In genomic region chr14:88791252-88791621, GRCh38 we compare ENCODE assay signal across 9 cellular contexts. TPM values are rescaled to one million over a fixed set of nuclear protein-coding genes. Genes with fewer than 3 reads are reported as not detected.
DNase-seq lines count a peak whose midpoint lies in the region; ATAC-seq and TF ChIP-seq lines count a peak whose summit lies in the region.
"Had no signal": no experiment of that assay in that cellular context is flagged by ENCODE, and none has a peak within 500 bp of the region (broad histone marks: within the 10 kb centered on the region; RNA-seq: fewer than 3 reads in every experiment).

No MANE protein-coding gene starts in this region.

- peak overlapping the region; percentile 87 for H3K4me3 ChIP-seq in SU-DHL-6 (ENCODE audit: insufficient read depth, low read length, poor library complexity, severe bottlenecking)

- peaks cover 22% of the 10 kb centered on the region for H3F3A ChIP-seq in SU-DHL-6 (ENCODE audit: insufficient read depth)

- no peaks in the 10 kb centered on the region for H3K9me3 ChIP-seq in SU-DHL-6 (ENCODE audit: insufficient read depth, low read length)

- no peak for TF ChIP-seq CTCF in SU-DHL-6 (IDR thresholded peaks at IDR 0.05; ENCODE audit: insufficient read depth, low read length, poor library complexity, severe bottlenecking)
- no peak for TF ChIP-seq CTCF in glutamatergic neuron (IDR thresholded peaks at IDR 0.05; ENCODE audit: partially characterized antibody, unreplicated experiment)
- no peak for TF ChIP-seq CTCF in CD14-positive monocyte (IDR thresholded peaks at IDR 0.05)

- H3K4me3 Mint-ChIP-seq in activated T-cell treated with anti-CD3 and anti-CD28 coated beads, Interleukin-2, amount 50 U/mL, for 72 hours, result peak overlapping the region; percentile 89 to 92
- H3K4me3 Mint-ChIP-seq in glutamatergic neuron (ENCODE audit: unreplicated experiment), result peak overlapping the region; percentile 19
- peak overlapping the region; percentile 48 to 90 for H3K4me3 Mint-ChIP-seq in stimulated activated naive B cell treated with anti-CD40 and anti-IgM and Interleukin-4, amounts not matched to agents 10 μg/mL and 1 μg/mL and 100 μg/mL, for 72 hours
- H3K4me3 Mint-ChIP-seq in CD14-positive monocyte, result peak overlapping the region in 1 of 2 donors; percentile 86

- peaks cover 2 to 4% of the 10 kb centered on the region in 2 donors for H3K9me3 Mint-ChIP-seq in activated T-cell treated with anti-CD3 and anti-CD28 coated beads, Interleukin-2, amount 50 U/mL, for 72 hours
- peaks cover 5% of the 10 kb centered on the region for H3K9me3 Mint-ChIP-seq in glutamatergic neuron (ENCODE audit: unreplicated experiment)
- peaks cover 5 to 7% of the 10 kb centered on the region in 2 donors for H3K9me3 Mint-ChIP-seq in stimulated activated naive B cell treated with anti-CD40 and anti-IgM and Interleukin-4, amounts not matched to agents 10 μg/mL and 1 μg/mL and 100 μg/mL, for 72 hours
- peaks cover 3 to 18% (median 9%) of the 10 kb centered on the region in 7 donors for H3K9me3 Mint-ChIP-seq in CD14-positive monocyte

- intact Hi-C loops in CD14-positive monocyte (cut with micrococcal nuclease), result no loop called here

- H3K9ac ChIP-seq in SU-DHL-6 (ENCODE audit: low read length), result peak overlapping the region; percentile 75; the same call in 1 of the 2 replicates

- peaks cover 4 to 5% of the 10 kb centered on the region in 2 donors for H3K36me3 Mint-ChIP-seq in activated T-cell treated with anti-CD3 and anti-CD28 coated beads, Interleukin-2, amount 50 U/mL, for 72 hours (ENCODE audit: insufficient read depth in 2 of 2)
- no peaks in the 10 kb centered on the region for H3K36me3 Mint-ChIP-seq in glutamatergic neuron (ENCODE audit: unreplicated experiment)
- peaks cover 6 to 7% of the 10 kb centered on the region in 2 donors for H3K36me3 Mint-ChIP-seq in stimulated activated naive B cell treated with anti-CD40 and anti-IgM and Interleukin-4, amounts not matched to agents 10 μg/mL and 1 μg/mL and 100 μg/mL, for 72 hours
- H3K36me3 Mint-ChIP-seq in CD14-positive monocyte, result no peaks in the 10 kb centered on the region

- peaks cover 29% of the 10 kb centered on the region for H3K4me1 Mint-ChIP-seq in activated T-cell treated with anti-CD3 and anti-CD28 coated beads, Interleukin-2, amount 50 U/mL, for 72 hours (ENCODE audit: low read depth)
- H3K4me1 Mint-ChIP-seq in glutamatergic neuron (ENCODE audit: low read depth, unreplicated experiment) (no peaks in the 10 kb centered on the region), CD14-positive monocyte (peaks cover 13% of the 10 kb centered on the region)
- peaks cover 13 to 25% of the 10 kb centered on the region in 2 donors for H3K4me1 Mint-ChIP-seq in stimulated activated naive B cell treated with anti-CD40 and anti-IgM and Interleukin-4, amounts not matched to agents 10 μg/mL and 1 μg/mL and 100 μg/mL, for 72 hours

- H3K9me2 ChIP-seq in SU-DHL-6 (replicated peaks; ENCODE audit: insufficient read depth, low read length), result no peaks in the 10 kb centered on the region

- no peak overlapping the region for H2AFZ ChIP-seq in SU-DHL-6 (ENCODE audit: low read depth, low read length, severe bottlenecking)

- H4K20me1 ChIP-seq in SU-DHL-6 (ENCODE audit: low read depth, low read length), result no peaks in the 10 kb centered on the region

- peak overlapping the region; percentile 89 for H3K27ac Mint-ChIP-seq in activated T-cell treated with anti-CD3 and anti-CD28 coated beads, Interleukin-2, amount 50 U/mL, for 72 hours
- H3K27ac Mint-ChIP-seq in glutamatergic neuron (ENCODE audit: unreplicated experiment), result no peak overlapping the region
- no peak overlapping the region for H3K27ac Mint-ChIP-seq in stimulated activated naive B cell treated with anti-CD40 and anti-IgM and Interleukin-4, amounts not matched to agents 10 μg/mL and 1 μg/mL and 100 μg/mL, for 72 hours
- no peak overlapping the region for H3K27ac Mint-ChIP-seq in CD14-positive monocyte

- H3K27me3 Mint-ChIP-seq in activated T-cell treated with anti-CD3 and anti-CD28 coated beads, Interleukin-2, amount 50 U/mL, for 72 hours (ENCODE audit: low read depth), result no peaks in the 10 kb centered on the region
- H3K27me3 Mint-ChIP-seq in glutamatergic neuron (ENCODE audit: unreplicated experiment), result peaks cover 8% of the 10 kb centered on the region
- H3K27me3 Mint-ChIP-seq in stimulated activated naive B cell treated with anti-CD40 and anti-IgM and Interleukin-4, amounts not matched to agents 10 μg/mL and 1 μg/mL and 100 μg/mL, for 72 hours, result peaks cover 0 to 8% of the 10 kb centered on the region in 2 donors
- peaks cover 39 to 62% (median 51%) of the 10 kb centered on the region in 3 donors for H3K27me3 Mint-ChIP-seq in CD14-positive monocyte (ENCODE audit: low read depth in 3 of 3)

- H3K4me2 ChIP-seq in SU-DHL-6 (ENCODE audit: low read depth, low read length, poor library complexity, severe bottlenecking), result peak overlapping the region; percentile 85

- no peaks in the 10 kb centered on the region for H3K36me3 ChIP-seq in SU-DHL-6 (ENCODE audit: low read length)

- DNase-seq in activated T-cell treated with anti-CD3 and anti-CD28 coated beads, Interleukin-2, amount 50 U/mL, for 72 hours, result no peak
- no peak for DNase-seq in activated T-cell treated with anti-CD3 and anti-CD28 coated beads, Interleukin-2, amount 50 U/mL, for 1 hour
- DNase-seq in glutamatergic neuron (no peak), CD14-positive monocyte (ENCODE audit: low spot score) (no peak), EL (no peak), NCI-H446 treated with DMSO at 0.1 percent for 48 hours (lab: John Stamatoyannopoulos, UW) (no peak)
- no peak for DNase-seq in stimulated activated naive B cell treated with anti-CD40 and anti-IgM and Interleukin-4, amounts not matched to agents 10 μg/mL and 1 μg/mL and 100 μg/mL, for 72 hours
- DNase-seq: activated CD4-positive, alpha-beta T cell treated with anti-CD3 and anti-CD28 coated beads, Interleukin-2, amount 50 U/mL, for 1 hour had no signal

- no peaks in the 10 kb centered on the region for H3K79me2 ChIP-seq in SU-DHL-6 (ENCODE audit: insufficient read depth, low read length)

- H3K27ac ChIP-seq in SU-DHL-6 (ENCODE audit: low read depth, low read length), result no peak overlapping the region

- no peaks in the 10 kb centered on the region; the same call in 1 of the 2 replicates for H3K27me3 ChIP-seq in SU-DHL-6 (ENCODE audit: low read length)

- no peak for ATAC-seq in activated T-cell treated with anti-CD3 and anti-CD28 coated beads, Interleukin-2, amount 50 U/mL, for 72 hours (replicated peaks in 1 of 2)
- no peak for ATAC-seq in stimulated activated naive B cell treated with anti-CD40 and anti-IgM and Interleukin-4, amounts not matched to agents 10 μg/mL and 1 μg/mL and 100 μg/mL, for 72 hours (replicated peaks)

RNA-seq across cellular contexts. Expression of gene EML5, which starts 1.5 kb away (rescaled TPM):
- 10 to 100 TPM in 1 of 2 donors, 1 to 10 TPM in 1; 4.9 to 15.3 TPM for total RNA-seq in activated T-cell treated with anti-CD3 and anti-CD28 coated beads, Interleukin-2, amount 50 U/mL, for 72 hours
- 2.1 TPM for total RNA-seq in glutamatergic neuron (ENCODE audit: unreplicated experiment)
- polyA plus RNA-seq in CD14-positive monocyte, result not detected

RNA-seq across cellular contexts. Expression of gene TTC8, which starts 33.2 kb away (rescaled TPM):
- total RNA-seq in activated T-cell treated with anti-CD3 and anti-CD28 coated beads, Interleukin-2, amount 50 U/mL, for 72 hours, result 1 to 10 TPM; 2.4 to 4.1 TPM
- total RNA-seq in glutamatergic neuron (ENCODE audit: unreplicated experiment), result 7.6 TPM
- 1 to 10 TPM; 2.3 to 3.7 TPM for polyA plus RNA-seq in CD14-positive monocyte
